8 cellular contexts compared by ENCODE assay signal in the genomic region with DNA sequence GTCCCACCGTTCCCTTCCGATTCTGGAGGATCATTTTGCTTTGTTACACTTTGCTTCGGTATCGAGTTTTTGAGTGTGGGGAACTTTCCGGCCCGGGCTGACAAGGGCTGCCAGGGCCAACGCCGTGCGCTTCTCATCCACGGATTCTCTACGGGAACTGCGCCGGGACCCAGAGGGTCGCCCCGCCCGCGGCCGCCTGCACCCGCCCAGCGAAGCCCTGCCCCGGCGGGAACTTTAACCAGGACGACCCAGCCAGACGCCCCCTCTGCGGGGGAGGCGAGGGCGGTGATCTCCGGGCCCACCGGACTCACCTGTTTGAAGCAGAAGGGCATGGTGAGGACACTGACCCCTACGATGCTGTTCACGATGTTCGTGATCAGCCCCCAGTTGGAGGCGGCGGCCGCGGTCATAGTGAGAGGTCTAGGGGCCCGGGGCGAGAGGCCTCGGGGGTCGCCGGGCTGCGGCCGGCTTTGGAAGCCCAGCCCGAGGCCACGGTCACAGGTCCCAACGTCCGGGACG. TPM values are rescaled to one million over a fixed set of nuclear protein-coding genes. Genes with fewer than 3 reads are reported as not detected.
DNase-seq lines count a peak whose midpoint lies in the region; ATAC-seq and TF ChIP-seq lines count a peak whose summit lies in the region.

No MANE protein-coding gene starts in this region.

- TF ChIP-seq EP300 in suprapubic skin (IDR thresholded peaks at IDR 0.05) = no peak

- H3K36me3 ChIP-seq in suprapubic skin = peaks cover 8% of the 10 kb centered on the region

- H3K4me1 Mint-ChIP-seq in brain = peaks cover 38% of the 10 kb centered on the region

- H3K4me1 ChIP-seq in suprapubic skin = peaks cover 44% of the 10 kb centered on the region

- H3K27ac Mint-ChIP-seq in brain = peak overlapping the region in 4 of 5 experiments; percentile 67 to 85 (median 83)

- H3K27ac ChIP-seq in suprapubic skin = peak overlapping the region; percentile 92

- 3% methylated on average over 4 of the region's 48 CpGs for WGBS in suprapubic skin

- peaks cover 5% of the 10 kb centered on the region for H3K27me3 Mint-ChIP-seq in brain

- peak overlapping the region; percentile 86 to 93 (median 87) for H3K4me3 Mint-ChIP-seq in brain

- no peaks in the 10 kb centered on the region for H3K27me3 ChIP-seq in suprapubic skin

- H3K9me3 ChIP-seq in suprapubic skin = no peaks in the 10 kb centered on the region

- TF ChIP-seq POLR2A in suprapubic skin (IDR thresholded peaks at IDR 0.05) = no peak

- peak overlapping the region; percentile 89 for H3K4me3 ChIP-seq in suprapubic skin

- H3K9me3 Mint-ChIP-seq in brain = no peaks in the 10 kb centered on the region

- DNase-seq in AG20443 (ENCODE audit: low spot score) (peak; percentile 72), NCI-H69 (lab: John Stamatoyannopoulos, UW) (peak; percentile 51), left kidney (ENCODE audit: low read depth, low spot score) (peak; percentile 39), suprapubic skin (ENCODE audit: low spot score in 2 of 2) (no peak), NK-92 (lab: John Stamatoyannopoulos, UW; ENCODE audit: unreplicated experiment) (no peak)

- TF ChIP-seq CTCF in brain (conservative IDR thresholded peaks at IDR 0.05) = no peak
- no peak for TF ChIP-seq CTCF in suprapubic skin (IDR thresholded peaks at IDR 0.05)

- H3K36me3 Mint-ChIP-seq in brain = peaks cover 10% of the 10 kb centered on the region

- ATAC-seq in GM21423 (IDR thresholded peaks at IDR 0.05; ENCODE audit: unreplicated experiment) = peak; percentile 5
- no peak for ATAC-seq in GM21717 (IDR thresholded peaks at IDR 0.05; ENCODE audit: unreplicated experiment)

RNA-seq across cellular contexts. Expression of a gene that starts 0.5 kb away (rescaled TPM):
- 38.7 TPM for polyA plus RNA-seq in brain (ENCODE audit: insufficient read depth, low read depth, low replicate concordance)
- 10 to 100 TPM; 48.5 to 84.9 (median 69.4) TPM for total RNA-seq in suprapubic skin

RNA-seq across cellular contexts. Expression of a gene that starts 55.5 kb away (rescaled TPM):
- polyA plus RNA-seq in brain (ENCODE audit: insufficient read depth, low read depth, low replicate concordance) = 69.2 TPM
- 10 to 100 TPM; 17.8 to 39.4 (median 25.9) TPM for total RNA-seq in suprapubic skin

RNA-seq across cellular contexts. Expression of a gene that starts 55.7 kb away (rescaled TPM):
- 10.8 TPM for polyA plus RNA-seq in brain (ENCODE audit: insufficient read depth, low read depth, low replicate concordance)
- 10 to 100 TPM; 43.0 to 94.5 (median 55.3) TPM for total RNA-seq in suprapubic skin

Comparison
In these comparisons a context has a peak if more than half of its experiments do, and no peak if none do; other contexts are left out.
1. DNase-seq: peak in AG20443 (single experiment), NCI-H69 (single experiment) and left kidney (single experiment); none in suprapubic skin (0 of 2) and NK-92 (single experiment).